8 cellular contexts compared by ENCODE assay signal in genomic region chr1:58922302-58923089, GRCh38.
DNase-seq lines count a peak whose midpoint lies in the region; ATAC-seq, FAIRE-seq and TF ChIP-seq lines count a peak whose summit lies in the region.

No MANE protein-coding gene starts in this region.

- H3K9me3 Mint-ChIP-seq in dendritic cell treated with granulocyte-macrophage colony-stimulating factor and Interleukin-4, amounts not matched to agents 40 ng/mL and 50 ng/mL, for 4 days, result no peaks in the 10 kb centered on the region
- no peaks in the 10 kb centered on the region for H3K9me3 Mint-ChIP-seq in neural progenitor cell

- no peak overlapping the region for H3K9ac ChIP-seq in neural progenitor cell

- H3K27me3 ChIP-seq in Peyer's patch, result no peaks in the 10 kb centered on the region
- H3K27me3 ChIP-seq in neural progenitor cell, result no peaks in the 10 kb centered on the region

- no peaks in the 10 kb centered on the region for H4K20me1 ChIP-seq in neural progenitor cell (ENCODE audit: low read depth)

- H3K4me3 ChIP-seq in GM12865 (ENCODE audit: low read depth, low read length) (no peak overlapping the region), Peyer's patch (no peak overlapping the region), neural progenitor cell (no peak overlapping the region)

- FAIRE-seq in frontal cortex (lab: Jason Lieb, UNC), result no peak

- H3K36me3 ChIP-seq in Peyer's patch, result no peaks in the 10 kb centered on the region
- H3K36me3 ChIP-seq in neural progenitor cell, result no peaks in the 10 kb centered on the region

- H2AFZ ChIP-seq in neural progenitor cell (replicated peaks), result no peak overlapping the region

- H3K9me3 ChIP-seq in Peyer's patch (no peaks in the 10 kb centered on the region), neural progenitor cell (ENCODE audit: low read depth) (no peaks in the 10 kb centered on the region)

- no peaks in the 10 kb centered on the region for H3F3A ChIP-seq in neural progenitor cell (ENCODE audit: low read depth)

- H3K4me2 ChIP-seq in neural progenitor cell, result no peak overlapping the region

- H3K4me1 Mint-ChIP-seq in dendritic cell treated with granulocyte-macrophage colony-stimulating factor and Interleukin-4, amounts not matched to agents 40 ng/mL and 50 ng/mL, for 4 days (ENCODE audit: low read depth), result peaks cover 56% of the 10 kb centered on the region
- H3K4me1 Mint-ChIP-seq in neural progenitor cell, result no peaks in the 10 kb centered on the region

- peak overlapping the region; percentile 48 to 92 (median 70) for H3K27ac ChIP-seq in Peyer's patch
- H3K27ac ChIP-seq in neural progenitor cell, result no peak overlapping the region

- TF ChIP-seq POLR2A in Peyer's patch (IDR thresholded peaks at IDR 0.05), result peak; percentile 27 to 59

- no peak for TF ChIP-seq CTCF in GM12865 (IDR thresholded peaks at IDR 0.05; ENCODE audit: insufficient read depth, low read depth, low read length, missing control alignments)
- TF ChIP-seq CTCF in Peyer's patch (IDR thresholded peaks at IDR 0.05), result peak in 1 of 6 experiments; percentile 25
- no peak for TF ChIP-seq CTCF in neural progenitor cell (IDR thresholded peaks at IDR 0.05)

- H3K27me3 Mint-ChIP-seq in dendritic cell treated with granulocyte-macrophage colony-stimulating factor and Interleukin-4, amounts not matched to agents 40 ng/mL and 50 ng/mL, for 4 days, result peaks cover 3% of the 10 kb centered on the region
- peaks cover 7% of the 10 kb centered on the region for H3K27me3 Mint-ChIP-seq in neural progenitor cell (ENCODE audit: insufficient read depth, low read depth)

- intact Hi-C loops in dendritic cell treated with granulocyte-macrophage colony-stimulating factor and Interleukin-4, amounts not matched to agents 40 ng/mL and 50 ng/mL, for 4 days (cut with micrococcal nuclease), result loop anchor here (10.0 kb wide), 1 partner anchor 52 kb away; no protein-coding TSS in a partner anchor

- H3K4me1 ChIP-seq in Peyer's patch (peaks cover 0 to 42% (median 7%) of the 10 kb centered on the region in 4 donors), neural progenitor cell (peaks cover 6% of the 10 kb centered on the region)

- H3K27ac Mint-ChIP-seq in dendritic cell treated with granulocyte-macrophage colony-stimulating factor and Interleukin-4, amounts not matched to agents 40 ng/mL and 50 ng/mL, for 4 days, result peak overlapping the region; percentile 36
- peak overlapping the region; percentile 31 for H3K27ac Mint-ChIP-seq in neural progenitor cell

- H3K79me2 ChIP-seq in neural progenitor cell (ENCODE audit: low read depth), result no peaks in the 10 kb centered on the region

- peak; percentile 87 for DNase-seq in GM12865 (ENCODE audit: low read depth)
- peak; percentile 46 to 92 (median 91) for DNase-seq in Peyer's patch
- DNase-seq in neural progenitor cell (ENCODE audit: low spot score), result no peak
- no peak for DNase-seq in NCI-H1436 (lab: John Stamatoyannopoulos, UW)
- no peak for DNase-seq in frontal cortex (ENCODE audit: low spot score in 2 of 2)
- no peak for DNase-seq in amniotic stem cell (lab: John Stamatoyannopoulos, UW)

- H3K4me3 Mint-ChIP-seq in dendritic cell treated with granulocyte-macrophage colony-stimulating factor and Interleukin-4, amounts not matched to agents 40 ng/mL and 50 ng/mL, for 4 days, result no peak overlapping the region
- no peak overlapping the region for H3K4me3 Mint-ChIP-seq in neural progenitor cell

- peak; percentile 82 for ATAC-seq in GM21825 (IDR thresholded peaks at IDR 0.05; ENCODE audit: unreplicated experiment)

- H3K36me3 Mint-ChIP-seq in dendritic cell treated with granulocyte-macrophage colony-stimulating factor and Interleukin-4, amounts not matched to agents 40 ng/mL and 50 ng/mL, for 4 days (ENCODE audit: low read depth), result no peaks in the 10 kb centered on the region
- no peaks in the 10 kb centered on the region for H3K36me3 Mint-ChIP-seq in neural progenitor cell

Comparison
In these comparisons a context has a peak if more than half of its experiments do, and no peak if none do; other contexts are left out.
1. DNase-seq: peak in GM12865 (single experiment) and Peyer's patch (3 of 3); none in neural progenitor cell (single experiment), NCI-H1436 (single experiment), frontal cortex (0 of 2) and amniotic stem cell (single experiment).